Comparison of ENCODE assay signal across 9 cellular contexts in genomic region chr2:109448946-109449788, GRCh38.
DNase-seq lines count a peak whose midpoint lies in the region; ATAC-seq and TF ChIP-seq lines count a peak whose summit lies in the region.
"Had no signal": no experiment of that assay in that cellular context is flagged by ENCODE, and none has a peak within 500 bp of the region (broad histone marks: within the 10 kb centered on the region; RNA-seq: fewer than 3 reads in every experiment).

No MANE protein-coding gene starts in this region.

- H3K79me1 ChIP-seq in IMR-90 (ENCODE audit: low read depth in 1 of 2, low read length in 2 of 2) = peaks cover 0 to 34% of the 10 kb centered on the region in 2 experiments; a peak in 2 of 4 replicates

- no peak overlapping the region for H3K18ac ChIP-seq in IMR-90 (ENCODE audit: low read depth, low read length)

- dilution Hi-C loops in IMR-90 (cut with HindIII; ENCODE audit: low sequenced_read_pairs, unreplicated experiment) = no loop called here

- H3K36me3 ChIP-seq in IMR-90 (ENCODE audit: control insufficient read depth, insufficient read depth, low read length) (peaks cover 42% of the 10 kb centered on the region), RWPE2 (ENCODE audit: low read depth) (no peaks in the 10 kb centered on the region), subcutaneous abdominal adipose tissue (ENCODE audit: control insufficient read depth in 5 of 5, insufficient read depth in 5 of 5, low read length in 5 of 5) (peaks cover 0 to 13% (median 5%) of the 10 kb centered on the region in 5 donors)

- intact Hi-C loops in IMR-90 (cut with micrococcal nuclease) (loop anchor here (5.0 kb wide), 2 partner anchors 117 to 282 kb away; no protein-coding TSS in a partner anchor), head of caudate nucleus (cut with DNase I) (no loop called here)

- peaks cover 29% of the 10 kb centered on the region; the same call in 1 of the 2 replicates for H4K20me1 ChIP-seq in IMR-90 (ENCODE audit: insufficient read depth, low read length)

- no peak overlapping the region for H3K14ac ChIP-seq in IMR-90 (replicated peaks; ENCODE audit: low read depth, low read length)

- no peaks in the 10 kb centered on the region for H3K27me3 ChIP-seq in IMR-90 (ENCODE audit: control insufficient read depth, insufficient read depth, low read length)
- no peaks in the 10 kb centered on the region for H3K27me3 ChIP-seq in RWPE2 (ENCODE audit: insufficient read depth, poor library complexity, severe bottlenecking)
- no peaks in the 10 kb centered on the region for H3K27me3 ChIP-seq in subcutaneous abdominal adipose tissue (ENCODE audit: control insufficient read depth in 5 of 5, insufficient read depth in 4 of 5, low read length in 5 of 5)

- TF ChIP-seq CTCF in IMR-90 (conservative IDR thresholded peaks at IDR 0.05; ENCODE audit: low read depth, low read length) (no peak), RWPE2 (IDR thresholded peaks at IDR 0.05; ENCODE audit: poor library complexity, severe bottlenecking) (peak; percentile 13)

- H2AK9ac ChIP-seq in IMR-90 (replicated peaks; ENCODE audit: low read depth, low read length, poor library complexity) = peak overlapping the region; percentile 15

- H3K4me2 ChIP-seq in IMR-90 (ENCODE audit: low read depth, low read length) = no peak overlapping the region

- no peak overlapping the region for H2BK120ac ChIP-seq in IMR-90 (ENCODE audit: low read depth, low read length)

- H3K4me3 ChIP-seq in IMR-90 (ENCODE audit: insufficient read depth, low read depth, low read length) (no peak overlapping the region), RWPE2 (ENCODE audit: severe bottlenecking) (no peak overlapping the region), subcutaneous abdominal adipose tissue (ENCODE audit: low read depth in 1 of 5, low read length in 5 of 5) (no peak overlapping the region)

- no peak overlapping the region for H4K5ac ChIP-seq in IMR-90 (ENCODE audit: low read depth, low read length)

- no peak overlapping the region for H2BK15ac ChIP-seq in IMR-90 (ENCODE audit: low read depth, low read length)

- in situ Hi-C loops in IMR-90 (cut with MboI; ENCODE audit: low sequenced_read_pairs) = no loop called here

- peaks cover 9% of the 10 kb centered on the region for H3K9me1 ChIP-seq in IMR-90 (ENCODE audit: insufficient read depth, low read length)

- H3K56ac ChIP-seq in IMR-90 (ENCODE audit: extremely low read depth, insufficient read depth, low read length) = no peak overlapping the region

- POLR2A ChIA-PET in IMR-90 (lab: Charles Lee; ENCODE audit: unreplicated experiment) = no interaction called here

- no peak overlapping the region for H3K9ac ChIP-seq in IMR-90 (ENCODE audit: low read depth, low read length)
- H3K9ac ChIP-seq in subcutaneous abdominal adipose tissue (ENCODE audit: low read length in 5 of 5) = peak overlapping the region in 1 of 5 donors; percentile 3

- CTCF ChIA-PET in IMR-90 (lab: Yijun Ruan, JAX) = no interaction called here

- peaks cover 5% of the 10 kb centered on the region for H3K9me3 ChIP-seq in IMR-90 (ENCODE audit: control insufficient read depth, insufficient read depth, low read length)
- H3K9me3 ChIP-seq in RWPE2 (ENCODE audit: severe bottlenecking) = peaks cover 7% of the 10 kb centered on the region
- peaks cover 0 to 9% (median 6%) of the 10 kb centered on the region in 5 donors for H3K9me3 ChIP-seq in subcutaneous abdominal adipose tissue (ENCODE audit: control insufficient read depth in 5 of 5, low read length in 5 of 5)

- no peak overlapping the region for H2AFZ ChIP-seq in IMR-90 (replicated peaks; ENCODE audit: low read length, poor library complexity)

- no peak overlapping the region for H2BK5ac ChIP-seq in IMR-90 (ENCODE audit: low read depth, low read length, poor library complexity, severe bottlenecking)

- no peak overlapping the region for H2BK20ac ChIP-seq in IMR-90 (ENCODE audit: low read depth, low read length)

- H3K27ac ChIP-seq in IMR-90 (ENCODE audit: insufficient read depth, low read length) = no peak overlapping the region
- no peak overlapping the region for H3K27ac ChIP-seq in RWPE2 (ENCODE audit: poor library complexity, severe bottlenecking)
- H3K27ac ChIP-seq in subcutaneous abdominal adipose tissue (ENCODE audit: low read depth, low read length) = peak overlapping the region; percentile 16

- H3K23ac ChIP-seq in IMR-90 (ENCODE audit: low read depth, low read length) = no peak overlapping the region

- no peak for TF ChIP-seq RAD21 in IMR-90 (IDR thresholded peaks at IDR 0.05; ENCODE audit: low read length)

- H3K4me1 ChIP-seq in IMR-90 (ENCODE audit: control insufficient read depth, insufficient read depth, low read length) = peaks cover 12% of the 10 kb centered on the region
- H3K4me1 ChIP-seq in RWPE2 (ENCODE audit: insufficient read depth, poor library complexity, severe bottlenecking) = no peaks in the 10 kb centered on the region
- peaks cover 3 to 34% (median 18%) of the 10 kb centered on the region in 5 donors for H3K4me1 ChIP-seq in subcutaneous abdominal adipose tissue (ENCODE audit: control insufficient read depth in 5 of 5, insufficient read depth in 5 of 5, low read length in 5 of 5)

- no peak overlapping the region for H4K91ac ChIP-seq in IMR-90 (ENCODE audit: insufficient read depth, low read depth, low read length)

- no peak for ATAC-seq in IMR-90 (ENCODE audit: low read depth)
- ATAC-seq in RWPE2 (ENCODE audit: low read depth) = no peak
- no peak for ATAC-seq in HG02970 (IDR thresholded peaks at IDR 0.05; ENCODE audit: low FRiP score, unreplicated experiment)

- no peak overlapping the region; the same call in 1 of the 2 replicates for H2AK5ac ChIP-seq in IMR-90 (ENCODE audit: low read depth, low read length)

- 81% methylated on average over 7 of the region's 20 CpGs; no CpG with 5 or more reads in 1 of the 2 experiments for WGBS in IMR-90 (ENCODE audit: extremely low coverage in 2 of 2, insufficient read length in 1 of 2), 2 experiments

- DNase-seq in IMR-90 = no peak
- DNase-seq in RWPE2 (ENCODE audit: low spot score) = no peak
- peak in 23 of 42 donors; percentile 16 to 65 (median 41) for DNase-seq in head of caudate nucleus
- DNase-seq in stimulated activated CD4-positive, alpha-beta T cell treated with anti-CD3 and anti-CD28 coated beads, Interleukin-1b, Interleukin-23, amount 100 ng/mL, for 48 hours = no peak
- DNase-seq in HuH-7 (ENCODE audit: low spot score) = no peak
- DNase-seq in stimulated activated CD4-positive, alpha-beta T cell treated with anti-CD3 and anti-CD28 coated beads, Interleukin-12 subunit alpha, Interleukin-12 subunit beta, amount 100 ng/mL, for 4 hours = no peak
- DNase-seq: activated B cell treated with CpG ODN at 0.5 μM for 24 hours had no signal

- TF ChIP-seq POLR2A in IMR-90 (IDR thresholded peaks at IDR 0.05; ENCODE audit: low read depth, low read length) = no peak

- H4K8ac ChIP-seq in IMR-90 (ENCODE audit: low read depth in 2 of 2, low read length in 2 of 2) = no peak overlapping the region

- no TSS peak for BruUV-seq in IMR-90 (replicated peaks; lab: Mats Ljungman, UMichigan)

- no peak overlapping the region for H3K4ac ChIP-seq in IMR-90 (ENCODE audit: low read depth, low read length)

TF ChIP-seq in IMR-90, 13 proteins besides CTCF, POLR2A, EP300 and RAD21:
- TF ChIP-seq CEBPB (IDR thresholded peaks at IDR 0.05; ENCODE audit: low read depth, low read length) (no peak), MXI1 (IDR thresholded peaks at IDR 0.05; ENCODE audit: borderline replicate concordance, low read depth, low read length) (no peak), RFX5 (IDR thresholded peaks at IDR 0.05; ENCODE audit: low read depth, low read length) (no peak), USF2 (IDR thresholded peaks at IDR 0.05; ENCODE audit: low read depth, low read length) (no peak), NFE2L2 (IDR thresholded peaks at IDR 0.05; ENCODE audit: low read depth, low read length) (no peak)

Comparison
In these comparisons a context has a peak if more than half of its experiments do, and no peak if none do; other contexts are left out.
1. DNase-seq: peak in head of caudate nucleus (23 of 42); none in IMR-90 (single experiment), RWPE2 (single experiment), stimulated activated CD4-positive, alpha-beta T cell treated with anti-CD3 and anti-CD28 coated beads, Interleukin-1b, Interleukin-23, amount 100 ng/mL, for 48 hours (single experiment), HuH-7 (single experiment) and stimulated activated CD4-positive, alpha-beta T cell treated with anti-CD3 and anti-CD28 coated beads, Interleukin-12 subunit alpha, Interleukin-12 subunit beta, amount 100 ng/mL, for 4 hours (single experiment).